ENCODE assay signal across 1 cellular context in the genomic region with DNA sequence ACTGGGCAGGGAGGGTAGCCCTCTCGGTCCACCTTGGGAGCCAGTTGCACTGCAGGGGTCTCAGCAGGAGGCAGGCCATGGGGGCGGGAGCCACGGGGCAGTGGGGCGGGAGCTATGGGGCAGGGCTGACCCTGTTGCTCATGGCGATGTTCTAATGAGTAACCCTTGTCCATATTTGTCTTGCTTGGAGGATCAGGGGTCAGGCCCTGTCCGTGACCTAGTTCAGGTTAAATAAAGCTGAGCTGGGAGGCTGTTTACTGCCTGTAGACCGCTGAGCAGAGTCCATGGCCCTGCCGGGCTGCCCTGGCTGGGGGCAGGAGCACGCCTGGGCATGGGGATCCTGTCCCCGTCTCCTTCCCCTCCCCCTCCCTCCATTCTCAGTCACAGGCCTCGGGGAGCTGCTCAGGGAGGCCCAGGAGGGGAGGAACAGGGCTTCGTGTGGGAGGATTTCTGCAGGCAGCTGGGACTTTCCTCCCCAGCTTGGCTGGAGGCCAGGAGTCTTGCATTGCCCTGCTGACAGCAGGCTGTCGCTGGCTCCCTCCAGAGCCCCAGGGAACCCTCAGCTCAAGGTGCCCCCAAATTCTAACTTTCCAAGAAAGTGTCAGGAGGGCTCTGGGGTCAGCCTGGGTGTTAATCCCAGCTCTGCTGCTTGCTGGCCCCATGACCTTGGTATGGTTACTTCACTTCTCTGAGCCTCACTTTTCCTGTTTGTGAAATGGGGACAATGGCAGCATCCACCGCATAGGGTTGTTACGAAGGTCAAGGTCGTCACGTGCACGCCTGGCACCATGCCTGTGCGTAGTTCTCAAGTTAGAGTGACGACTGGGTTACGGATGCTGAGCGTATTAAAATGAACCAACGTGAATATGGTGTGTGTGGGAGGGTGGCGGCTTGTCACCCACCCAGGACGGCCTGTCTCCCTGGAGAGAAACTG.
TF ChIP-seq lines count a peak whose summit lies in the region.

No MANE protein-coding gene starts in this region.

TF ChIP-seq in HepG2, 621 proteins besides CTCF, POLR2A, EP300 and RAD21 (continued from another document and continues in another):
- no peak for TF ChIP-seq ZNF577 (CRISPR knock-in tag; IDR thresholded peaks at IDR 0.05; ENCODE audit: borderline replicate concordance, low read depth)
- TF ChIP-seq, protein P1, sequence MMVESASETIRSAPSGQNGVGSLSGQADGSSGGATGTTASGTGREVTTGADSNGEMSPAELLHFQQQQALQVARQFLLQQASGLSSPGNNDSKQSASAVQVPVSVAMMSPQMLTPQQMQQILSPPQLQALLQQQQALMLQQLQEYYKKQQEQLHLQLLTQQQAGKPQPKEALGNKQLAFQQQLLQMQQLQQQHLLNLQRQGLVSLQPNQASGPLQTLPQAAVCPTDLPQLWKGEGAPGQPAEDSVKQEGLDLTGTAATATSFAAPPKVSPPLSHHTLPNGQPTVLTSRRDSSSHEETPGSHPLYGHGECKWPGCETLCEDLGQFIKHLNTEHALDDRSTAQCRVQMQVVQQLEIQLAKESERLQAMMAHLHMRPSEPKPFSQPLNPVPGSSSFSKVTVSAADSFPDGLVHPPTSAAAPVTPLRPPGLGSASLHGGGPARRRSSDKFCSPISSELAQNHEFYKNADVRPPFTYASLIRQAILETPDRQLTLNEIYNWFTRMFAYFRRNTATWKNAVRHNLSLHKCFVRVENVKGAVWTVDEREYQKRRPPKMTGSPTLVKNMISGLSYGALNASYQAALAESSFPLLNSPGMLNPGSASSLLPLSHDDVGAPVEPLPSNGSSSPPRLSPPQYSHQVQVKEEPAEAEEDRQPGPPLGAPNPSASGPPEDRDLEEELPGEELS (CRISPR knock-in tag; IDR thresholded peaks at IDR 0.05) = peak; percentile 97
- 0 out of 2 replicates have a peak, but pooled peaks have one; percentile 8 for TF ChIP-seq ZNF24 (IDR thresholded peaks at IDR 0.05)
- peak; percentile 95 for TF ChIP-seq SP5 (CRISPR knock-in tag; IDR thresholded peaks at IDR 0.05; ENCODE audit: borderline replicate concordance, low read depth)
- TF ChIP-seq, protein P2, sequence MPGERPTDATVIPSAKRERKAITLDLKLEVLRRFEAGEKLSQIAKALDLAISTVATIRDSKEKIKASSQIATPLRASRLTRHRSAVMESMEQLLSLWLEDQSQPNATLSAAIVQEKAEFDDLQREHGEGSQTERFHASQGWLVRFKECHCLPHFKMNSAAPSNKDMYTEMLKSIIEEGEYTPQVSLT (CRISPR knock-in tag; IDR thresholded peaks at IDR 0.05; ENCODE audit: borderline replicate concordance, low read depth) = no peak
- TF ChIP-seq, protein P3, sequence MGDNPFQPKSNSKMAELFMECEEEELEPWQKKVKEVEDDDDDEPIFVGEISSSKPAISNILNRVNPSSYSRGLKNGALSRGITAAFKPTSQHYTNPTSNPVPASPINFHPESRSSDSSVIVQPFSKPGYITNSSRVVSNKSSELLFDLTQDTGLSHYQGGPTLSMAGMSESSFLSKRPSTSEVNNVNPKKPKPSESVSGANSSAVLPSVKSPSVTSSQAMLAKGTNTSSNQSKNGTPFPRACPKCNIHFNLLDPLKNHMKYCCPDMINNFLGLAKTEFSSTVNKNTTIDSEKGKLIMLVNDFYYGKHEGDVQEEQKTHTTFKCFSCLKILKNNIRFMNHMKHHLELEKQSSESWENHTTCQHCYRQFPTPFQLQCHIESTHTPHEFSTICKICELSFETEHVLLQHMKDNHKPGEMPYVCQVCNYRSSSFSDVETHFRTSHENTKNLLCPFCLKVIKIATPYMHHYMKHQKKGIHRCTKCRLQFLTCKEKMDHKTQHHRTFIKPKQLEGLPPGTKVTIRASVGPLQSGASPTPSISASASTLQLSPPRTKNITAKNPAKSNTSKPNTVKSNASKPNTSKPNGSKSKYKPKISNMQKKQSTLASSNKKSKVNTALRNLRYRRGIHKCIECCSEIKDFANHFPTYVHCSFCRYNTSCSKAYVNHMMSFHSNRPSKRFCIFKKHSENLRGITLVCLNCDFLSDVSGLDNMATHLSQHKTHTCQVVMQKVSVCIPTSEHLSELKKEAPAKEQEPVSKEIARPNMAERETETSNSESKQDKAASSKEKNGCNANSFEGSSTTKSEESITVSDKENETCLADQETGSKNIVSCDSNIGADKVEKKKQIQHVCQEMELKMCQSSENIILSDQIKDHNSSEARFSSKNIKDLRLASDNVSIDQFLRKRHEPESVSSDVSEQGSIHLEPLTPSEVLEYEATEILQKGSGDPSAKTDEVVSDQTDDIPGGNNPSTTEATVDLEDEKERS (CRISPR knock-in tag; IDR thresholded peaks at IDR 0.05) = peak; percentile 84
- TF ChIP-seq, protein P4, sequence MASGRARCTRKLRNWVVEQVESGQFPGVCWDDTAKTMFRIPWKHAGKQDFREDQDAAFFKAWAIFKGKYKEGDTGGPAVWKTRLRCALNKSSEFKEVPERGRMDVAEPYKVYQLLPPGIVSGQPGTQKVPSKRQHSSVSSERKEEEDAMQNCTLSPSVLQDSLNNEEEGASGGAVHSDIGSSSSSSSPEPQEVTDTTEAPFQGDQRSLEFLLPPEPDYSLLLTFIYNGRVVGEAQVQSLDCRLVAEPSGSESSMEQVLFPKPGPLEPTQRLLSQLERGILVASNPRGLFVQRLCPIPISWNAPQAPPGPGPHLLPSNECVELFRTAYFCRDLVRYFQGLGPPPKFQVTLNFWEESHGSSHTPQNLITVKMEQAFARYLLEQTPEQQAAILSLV (CRISPR knock-in tag; IDR thresholded peaks at IDR 0.05; ENCODE audit: borderline replicate concordance) = no peak; the same call in 1 of the 2 replicates
- TF ChIP-seq, protein P5, sequence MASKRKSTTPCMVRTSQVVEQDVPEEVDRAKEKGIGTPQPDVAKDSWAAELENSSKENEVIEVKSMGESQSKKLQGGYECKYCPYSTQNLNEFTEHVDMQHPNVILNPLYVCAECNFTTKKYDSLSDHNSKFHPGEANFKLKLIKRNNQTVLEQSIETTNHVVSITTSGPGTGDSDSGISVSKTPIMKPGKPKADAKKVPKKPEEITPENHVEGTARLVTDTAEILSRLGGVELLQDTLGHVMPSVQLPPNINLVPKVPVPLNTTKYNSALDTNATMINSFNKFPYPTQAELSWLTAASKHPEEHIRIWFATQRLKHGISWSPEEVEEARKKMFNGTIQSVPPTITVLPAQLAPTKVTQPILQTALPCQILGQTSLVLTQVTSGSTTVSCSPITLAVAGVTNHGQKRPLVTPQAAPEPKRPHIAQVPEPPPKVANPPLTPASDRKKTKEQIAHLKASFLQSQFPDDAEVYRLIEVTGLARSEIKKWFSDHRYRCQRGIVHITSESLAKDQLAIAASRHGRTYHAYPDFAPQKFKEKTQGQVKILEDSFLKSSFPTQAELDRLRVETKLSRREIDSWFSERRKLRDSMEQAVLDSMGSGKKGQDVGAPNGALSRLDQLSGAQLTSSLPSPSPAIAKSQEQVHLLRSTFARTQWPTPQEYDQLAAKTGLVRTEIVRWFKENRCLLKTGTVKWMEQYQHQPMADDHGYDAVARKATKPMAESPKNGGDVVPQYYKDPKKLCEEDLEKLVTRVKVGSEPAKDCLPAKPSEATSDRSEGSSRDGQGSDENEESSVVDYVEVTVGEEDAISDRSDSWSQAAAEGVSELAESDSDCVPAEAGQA (IDR thresholded peaks at IDR 0.05; ENCODE audit: low read depth) = peak; percentile 21; the same call in 1 of the 2 replicates
- TF ChIP-seq, protein P5 (CRISPR knock-in tag; IDR thresholded peaks at IDR 0.05; ENCODE audit: borderline replicate concordance) = 0 out of 2 replicates have a peak, but pooled peaks have one; percentile 58
- peak; percentile 98 for TF ChIP-seq ZNF263 (CRISPR knock-in tag; IDR thresholded peaks at IDR 0.05)
- peak; percentile 97 for TF ChIP-seq NFIC (IDR thresholded peaks at IDR 0.05; ENCODE audit: low read length)
- TF ChIP-seq, protein P6, sequence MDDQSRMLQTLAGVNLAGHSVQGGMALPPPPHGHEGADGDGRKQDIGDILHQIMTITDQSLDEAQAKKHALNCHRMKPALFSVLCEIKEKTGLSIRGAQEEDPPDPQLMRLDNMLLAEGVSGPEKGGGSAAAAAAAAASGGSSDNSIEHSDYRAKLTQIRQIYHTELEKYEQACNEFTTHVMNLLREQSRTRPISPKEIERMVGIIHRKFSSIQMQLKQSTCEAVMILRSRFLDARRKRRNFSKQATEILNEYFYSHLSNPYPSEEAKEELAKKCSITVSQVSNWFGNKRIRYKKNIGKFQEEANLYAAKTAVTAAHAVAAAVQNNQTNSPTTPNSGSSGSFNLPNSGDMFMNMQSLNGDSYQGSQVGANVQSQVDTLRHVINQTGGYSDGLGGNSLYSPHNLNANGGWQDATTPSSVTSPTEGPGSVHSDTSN (CRISPR knock-in tag; IDR thresholded peaks at IDR 0.05; ENCODE audit: borderline replicate concordance) = no peak
- TF ChIP-seq PAWR (CRISPR knock-in tag; IDR thresholded peaks at IDR 0.05; ENCODE audit: borderline replicate concordance) = no peak
- TF ChIP-seq ZNF343 (CRISPR knock-in tag; IDR thresholded peaks at IDR 0.05) = no peak; the same call in 1 of the 2 replicates
- TF ChIP-seq JDP2 (CRISPR knock-in tag; IDR thresholded peaks at IDR 0.05; ENCODE audit: borderline replicate concordance) = peak; percentile 60; the same call in 1 of the 2 replicates
- TF ChIP-seq DR1 (CRISPR knock-in tag; IDR thresholded peaks at IDR 0.05) = peak; percentile 18; the same call in 1 of the 2 replicates
- TF ChIP-seq, protein P7, sequence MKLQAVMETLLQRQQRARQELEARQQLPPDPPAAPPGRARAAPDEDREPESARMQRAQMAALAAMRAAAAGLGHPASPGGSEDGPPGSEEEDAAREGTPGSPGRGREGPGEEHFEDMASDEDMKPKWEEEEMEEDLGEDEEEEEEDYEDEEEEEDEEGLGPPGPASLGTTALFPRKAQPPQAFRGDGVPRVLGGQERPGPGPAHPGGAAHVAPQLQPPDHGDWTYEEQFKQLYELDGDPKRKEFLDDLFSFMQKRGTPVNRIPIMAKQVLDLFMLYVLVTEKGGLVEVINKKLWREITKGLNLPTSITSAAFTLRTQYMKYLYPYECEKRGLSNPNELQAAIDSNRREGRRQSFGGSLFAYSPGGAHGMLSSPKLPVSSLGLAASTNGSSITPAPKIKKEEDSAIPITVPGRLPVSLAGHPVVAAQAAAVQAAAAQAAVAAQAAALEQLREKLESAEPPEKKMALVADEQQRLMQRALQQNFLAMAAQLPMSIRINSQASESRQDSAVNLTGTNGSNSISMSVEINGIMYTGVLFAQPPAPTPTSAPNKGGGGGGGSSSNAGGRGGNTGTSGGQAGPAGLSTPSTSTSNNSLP (IDR thresholded peaks at IDR 0.05; ENCODE audit: low read depth, low read length) = peak; percentile 48
- peak; percentile 79; the same call in 1 of the 2 replicates for TF ChIP-seq SRY (CRISPR knock-in tag; IDR thresholded peaks at IDR 0.05)
- TF ChIP-seq, protein P8, sequence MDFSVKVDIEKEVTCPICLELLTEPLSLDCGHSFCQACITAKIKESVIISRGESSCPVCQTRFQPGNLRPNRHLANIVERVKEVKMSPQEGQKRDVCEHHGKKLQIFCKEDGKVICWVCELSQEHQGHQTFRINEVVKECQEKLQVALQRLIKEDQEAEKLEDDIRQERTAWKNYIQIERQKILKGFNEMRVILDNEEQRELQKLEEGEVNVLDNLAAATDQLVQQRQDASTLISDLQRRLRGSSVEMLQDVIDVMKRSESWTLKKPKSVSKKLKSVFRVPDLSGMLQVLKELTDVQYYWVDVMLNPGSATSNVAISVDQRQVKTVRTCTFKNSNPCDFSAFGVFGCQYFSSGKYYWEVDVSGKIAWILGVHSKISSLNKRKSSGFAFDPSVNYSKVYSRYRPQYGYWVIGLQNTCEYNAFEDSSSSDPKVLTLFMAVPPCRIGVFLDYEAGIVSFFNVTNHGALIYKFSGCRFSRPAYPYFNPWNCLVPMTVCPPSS (IDR thresholded peaks at IDR 0.05) = no peak
- TF ChIP-seq, protein P9, sequence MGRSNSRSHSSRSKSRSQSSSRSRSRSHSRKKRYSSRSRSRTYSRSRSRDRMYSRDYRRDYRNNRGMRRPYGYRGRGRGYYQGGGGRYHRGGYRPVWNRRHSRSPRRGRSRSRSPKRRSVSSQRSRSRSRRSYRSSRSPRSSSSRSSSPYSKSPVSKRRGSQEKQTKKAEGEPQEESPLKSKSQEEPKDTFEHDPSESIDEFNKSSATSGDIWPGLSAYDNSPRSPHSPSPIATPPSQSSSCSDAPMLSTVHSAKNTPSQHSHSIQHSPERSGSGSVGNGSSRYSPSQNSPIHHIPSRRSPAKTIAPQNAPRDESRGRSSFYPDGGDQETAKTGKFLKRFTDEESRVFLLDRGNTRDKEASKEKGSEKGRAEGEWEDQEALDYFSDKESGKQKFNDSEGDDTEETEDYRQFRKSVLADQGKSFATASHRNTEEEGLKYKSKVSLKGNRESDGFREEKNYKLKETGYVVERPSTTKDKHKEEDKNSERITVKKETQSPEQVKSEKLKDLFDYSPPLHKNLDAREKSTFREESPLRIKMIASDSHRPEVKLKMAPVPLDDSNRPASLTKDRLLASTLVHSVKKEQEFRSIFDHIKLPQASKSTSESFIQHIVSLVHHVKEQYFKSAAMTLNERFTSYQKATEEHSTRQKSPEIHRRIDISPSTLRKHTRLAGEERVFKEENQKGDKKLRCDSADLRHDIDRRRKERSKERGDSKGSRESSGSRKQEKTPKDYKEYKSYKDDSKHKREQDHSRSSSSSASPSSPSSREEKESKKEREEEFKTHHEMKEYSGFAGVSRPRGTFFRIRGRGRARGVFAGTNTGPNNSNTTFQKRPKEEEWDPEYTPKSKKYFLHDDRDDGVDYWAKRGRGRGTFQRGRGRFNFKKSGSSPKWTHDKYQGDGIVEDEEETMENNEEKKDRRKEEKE (IDR thresholded peaks at IDR 0.05) = no peak
- no peak for TF ChIP-seq PHF20 (CRISPR knock-in tag; IDR thresholded peaks at IDR 0.05)
- peak; percentile 58; the same call in 1 of the 2 replicates for TF ChIP-seq KMT2A (CRISPR knock-in tag; IDR thresholded peaks at IDR 0.05)
- TF ChIP-seq, protein P10, sequence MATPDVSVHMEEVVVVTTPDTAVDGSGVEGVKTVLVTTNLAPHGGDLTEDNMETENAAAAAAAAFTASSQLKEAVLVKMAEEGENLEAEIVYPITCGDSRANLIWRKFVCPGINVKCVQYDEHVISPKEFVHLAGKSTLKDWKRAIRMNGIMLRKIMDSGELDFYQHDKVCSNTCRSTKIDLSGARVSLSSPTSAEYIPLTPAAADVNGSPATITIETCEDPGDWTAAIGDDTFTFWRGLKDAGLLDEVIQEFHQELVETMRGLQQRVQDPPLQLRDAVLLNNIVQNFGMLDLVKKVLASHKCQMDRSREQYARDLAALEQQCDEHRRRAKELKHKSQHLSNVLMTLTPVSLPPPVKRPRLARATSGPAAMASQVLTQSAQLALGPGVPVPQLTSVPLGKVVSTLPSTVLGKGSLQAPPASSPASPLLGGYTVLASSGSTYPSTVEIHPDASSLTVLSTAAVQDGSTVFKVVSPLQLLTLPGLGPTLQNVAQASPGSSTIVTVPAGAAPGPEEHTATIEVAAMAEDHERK (CRISPR knock-in tag; IDR thresholded peaks at IDR 0.05; ENCODE audit: low read depth) = no peak
